In the genomic region with DNA sequence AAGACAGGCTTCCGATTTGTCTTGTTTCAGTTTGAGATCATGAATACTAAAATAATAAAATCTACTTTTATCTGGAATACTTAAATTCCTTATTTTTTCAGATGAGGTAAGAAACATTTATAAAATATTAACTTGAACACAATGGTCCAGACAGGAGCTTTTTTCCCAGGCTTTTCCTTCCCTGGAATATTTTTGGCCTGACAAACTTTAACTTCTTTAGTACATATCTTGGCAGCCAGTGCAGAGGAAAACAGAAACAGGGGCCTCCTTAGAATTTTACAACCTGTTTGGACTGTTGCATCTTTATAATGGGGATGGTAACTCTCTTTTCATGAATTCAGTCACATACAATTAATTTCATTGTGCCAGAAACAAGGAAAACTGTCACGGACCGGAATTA, we compare ENCODE assay signal across 25 cellular contexts. TPM values are rescaled to one million over a fixed set of nuclear protein-coding genes. Genes with fewer than 3 reads are reported as not detected.
DNase-seq lines count a peak whose midpoint lies in the region; ATAC-seq and TF ChIP-seq lines count a peak whose summit lies in the region.
"Had no signal": no experiment of that assay in that cellular context is flagged by ENCODE, and none has a peak within 500 bp of the region (broad histone marks: within the 10 kb centered on the region; RNA-seq: fewer than 3 reads in every experiment).

No MANE protein-coding gene starts in this region.

- no peak overlapping the region for H3K4me2 ChIP-seq in IMR-90 (ENCODE audit: low read depth, low read length)

- H3K4me3 ChIP-seq in AG10803 (ENCODE audit: low read length) (no peak overlapping the region), IMR-90 (ENCODE audit: insufficient read depth, low read depth, low read length) (no peak overlapping the region), esophagus muscularis mucosa (no peak overlapping the region)
- H3K4me3 ChIP-seq: dorsolateral prefrontal cortex had no signal

- H3K14ac ChIP-seq in IMR-90 (replicated peaks; ENCODE audit: low read depth, low read length), result no peak overlapping the region

- H3K18ac ChIP-seq in IMR-90 (ENCODE audit: low read depth, low read length), result no peak overlapping the region

- no peak for TF ChIP-seq EP300 in esophagus muscularis mucosa (IDR thresholded peaks at IDR 0.05)

- DNase-seq in AG10803 (ENCODE audit: low read depth) (peak; percentile 36), IMR-90 (no peak), esophagus muscularis mucosa (ENCODE audit: extremely low spot score) (no peak), renal cortical epithelial cell (ENCODE audit: low read depth) (peak; percentile 84), CD1c-positive myeloid dendritic cell (ENCODE audit: extremely low spot score) (no peak), 8988T (no peak), GM10248 (ENCODE audit: extremely low spot score) (no peak)
- DNase-seq: activated CD4-positive, alpha-beta T cell treated with anti-CD3 and anti-CD28 coated beads for 36 hours; activated CD8-positive, alpha-beta memory T cell treated with anti-CD3 and anti-CD28 coated beads for 24 hours; activated gamma-delta T cell treated with Interleukin-2 at 50 U/mL for 16 hours; activated naive CD8-positive, alpha-beta T cell treated with anti-CD3 and anti-CD28 coated beads, Interleukin-2, amount 50 U/mL, for 24 hours; activated T-cell treated with anti-CD3 and anti-CD28 coated beads, Interleukin-2, amount 50 U/mL, for 1 hour; dorsolateral prefrontal cortex; EL; left colon; mesendoderm; NCI-H1436; NCI-H2107; NCI-H446; NCI-H82; stimulated activated CD4-positive, alpha-beta T cell treated with anti-CD3 and anti-CD28 coated beads, Interleukin-12 subunit alpha, Interleukin-12 subunit beta, amount 100 ng/mL, for 4 hours; stimulated activated CD4-positive, alpha-beta T cell treated with anti-CD3 and anti-CD28 coated beads, Interleukin-4, amount 100 ng/mL, for 1 hour; T-helper 2 cell had no signal

- no peak overlapping the region for H3K56ac ChIP-seq in IMR-90 (ENCODE audit: extremely low read depth, insufficient read depth, low read length)

- H3K27ac ChIP-seq in IMR-90 (ENCODE audit: insufficient read depth, low read length) (no peak overlapping the region), esophagus muscularis mucosa (replicated peaks in 1 of 4) (peak overlapping the region in 3 of 4 donors; percentile 17 to 67 (median 64))
- H3K27ac ChIP-seq: dorsolateral prefrontal cortex had no signal

- H2AK9ac ChIP-seq in IMR-90 (replicated peaks; ENCODE audit: low read depth, low read length, poor library complexity), result no peak overlapping the region

- H3K4me1 ChIP-seq in IMR-90 (ENCODE audit: control insufficient read depth, insufficient read depth, low read length) (peaks cover 10% of the 10 kb centered on the region), esophagus muscularis mucosa (peaks cover 59 to 89% (median 74%) of the 10 kb centered on the region in 4 donors)

- H4K5ac ChIP-seq in IMR-90 (ENCODE audit: low read depth, low read length), result no peak overlapping the region

- no peak overlapping the region for H2BK20ac ChIP-seq in IMR-90 (ENCODE audit: low read depth, low read length)

- peaks cover 13% of the 10 kb centered on the region; the same call in 1 of the 2 replicates for H4K20me1 ChIP-seq in IMR-90 (ENCODE audit: insufficient read depth, low read length)

- peaks cover 14% of the 10 kb centered on the region for H3K9me1 ChIP-seq in IMR-90 (ENCODE audit: insufficient read depth, low read length)

- no peak overlapping the region for H3K9ac ChIP-seq in IMR-90 (ENCODE audit: low read depth, low read length)

- TF ChIP-seq CTCF in AG10803 (conservative IDR thresholded peaks at IDR 0.05; ENCODE audit: low read length) (no peak), IMR-90 (conservative IDR thresholded peaks at IDR 0.05; ENCODE audit: low read depth, low read length) (no peak), esophagus muscularis mucosa (IDR thresholded peaks at IDR 0.05) (no peak), GM10248 (IDR thresholded peaks at IDR 0.05; ENCODE audit: control extremely low read depth, extremely low read depth, low read depth, missing control alignments) (no peak)

- peak overlapping the region; percentile 90 for H2BK5ac ChIP-seq in IMR-90 (ENCODE audit: low read depth, low read length, poor library complexity, severe bottlenecking)

- no TSS peak for BruUV-seq in IMR-90 (replicated peaks; lab: Mats Ljungman, UMichigan)

- TF ChIP-seq POLR2A in IMR-90 (IDR thresholded peaks at IDR 0.05; ENCODE audit: low read depth, low read length) (no peak), esophagus muscularis mucosa (IDR thresholded peaks at IDR 0.05; ENCODE audit: low read depth) (no peak)

- ATAC-seq in IMR-90 (ENCODE audit: low read depth), result no peak
- no peak for ATAC-seq in GM19035 (IDR thresholded peaks at IDR 0.05; ENCODE audit: unreplicated experiment)
- ATAC-seq: activated CD4-positive, alpha-beta T cell treated with anti-CD3 and anti-CD28 coated beads for 36 hours; activated naive CD8-positive, alpha-beta T cell treated with anti-CD3 and anti-CD28 coated beads, Interleukin-2, amount 50 U/mL, for 24 hours; left colon; SK-N-SH treated with all-trans-retinoic acid at 6 μM for 48 hours had no signal

- H2AFZ ChIP-seq in IMR-90 (replicated peaks; ENCODE audit: low read length, poor library complexity), result no peak overlapping the region

- H3K4ac ChIP-seq in IMR-90 (ENCODE audit: low read depth, low read length), result no peak overlapping the region

- H3K27me3 ChIP-seq in IMR-90 (ENCODE audit: control insufficient read depth, insufficient read depth, low read length) (no peaks in the 10 kb centered on the region), esophagus muscularis mucosa (no peaks in the 10 kb centered on the region)

- in situ Hi-C loops in IMR-90 (cut with MboI; ENCODE audit: low sequenced_read_pairs), result no loop called here

- H2AK5ac ChIP-seq in IMR-90 (ENCODE audit: low read depth, low read length), result 0 out of 2 replicates have a peak overlapping the region, but pooled peaks have one; percentile 5

- H3K9me3 ChIP-seq in IMR-90 (ENCODE audit: control insufficient read depth, insufficient read depth, low read length) (no peaks in the 10 kb centered on the region), esophagus muscularis mucosa (no peaks in the 10 kb centered on the region)

- no peak overlapping the region for H2BK15ac ChIP-seq in IMR-90 (ENCODE audit: low read depth, low read length)

- H3K79me1 ChIP-seq in IMR-90 (ENCODE audit: low read depth in 1 of 2, low read length in 2 of 2), result peaks cover 37 to 75% of the 10 kb centered on the region in 2 experiments

- H3K36me3 ChIP-seq in IMR-90 (ENCODE audit: control insufficient read depth, insufficient read depth, low read length) (0 out of 2 replicates have a peak, but pooled peaks cover 3% of the 10 kb centered on the region), esophagus muscularis mucosa (peaks cover 0 to 10% (median 0%) of the 10 kb centered on the region in 4 donors)

- no peak overlapping the region for H4K8ac ChIP-seq in IMR-90 (ENCODE audit: low read depth in 2 of 2, low read length in 2 of 2)

- intact Hi-C loops in IMR-90 (cut with micrococcal nuclease), result no loop called here
- intact Hi-C loops in esophagus muscularis mucosa (cut with DNase I), result no loop called here

- no peak overlapping the region for H4K91ac ChIP-seq in IMR-90 (ENCODE audit: insufficient read depth, low read depth, low read length)

- CTCF ChIA-PET in IMR-90 (lab: Yijun Ruan, JAX) (no interaction called here), GM10248 (lab: Yijun Ruan, JAX) (no interaction called here)

- no peak overlapping the region for H3K23ac ChIP-seq in IMR-90 (ENCODE audit: low read depth, low read length)

- POLR2A ChIA-PET in IMR-90 (lab: Charles Lee; ENCODE audit: unreplicated experiment), result no interaction called here
- POLR2A ChIA-PET in GM10248 (lab: Yijun Ruan, JAX), result no interaction called here

- no peak overlapping the region for H2BK120ac ChIP-seq in IMR-90 (ENCODE audit: low read depth, low read length)

- WGBS in IMR-90 (ENCODE audit: extremely low coverage in 2 of 2, insufficient read length in 1 of 2), 2 experiments, result no CpG with 5 or more reads among the region's 3 CpGs
- 74% methylated on average over 3 of the region's 3 CpGs for WGBS in esophagus muscularis mucosa

- TF ChIP-seq RAD21 in IMR-90 (IDR thresholded peaks at IDR 0.05; ENCODE audit: low read length), result no peak

- dilution Hi-C loops in IMR-90 (cut with HindIII; ENCODE audit: low sequenced_read_pairs, unreplicated experiment), result no loop called here

TF ChIP-seq in IMR-90, 13 proteins besides CTCF, POLR2A, EP300 and RAD21 (continues in another document):
- TF ChIP-seq MAFK (IDR thresholded peaks at IDR 0.05; ENCODE audit: low read depth, low read length), result no peak
- TF ChIP-seq, protein P1, sequence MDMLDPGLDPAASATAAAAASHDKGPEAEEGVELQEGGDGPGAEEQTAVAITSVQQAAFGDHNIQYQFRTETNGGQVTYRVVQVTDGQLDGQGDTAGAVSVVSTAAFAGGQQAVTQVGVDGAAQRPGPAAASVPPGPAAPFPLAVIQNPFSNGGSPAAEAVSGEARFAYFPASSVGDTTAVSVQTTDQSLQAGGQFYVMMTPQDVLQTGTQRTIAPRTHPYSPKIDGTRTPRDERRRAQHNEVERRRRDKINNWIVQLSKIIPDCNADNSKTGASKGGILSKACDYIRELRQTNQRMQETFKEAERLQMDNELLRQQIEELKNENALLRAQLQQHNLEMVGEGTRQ (IDR thresholded peaks at IDR 0.05; ENCODE audit: low read depth, low read length), result no peak
- TF ChIP-seq MAZ (IDR thresholded peaks at IDR 0.05; ENCODE audit: borderline replicate concordance, low read depth, low read length), result no peak
- no peak for TF ChIP-seq CHD1 (IDR thresholded peaks at IDR 0.05; ENCODE audit: low read depth, low read length)
- no peak for TF ChIP-seq BHLHE40 (IDR thresholded peaks at IDR 0.05; ENCODE audit: low read depth, low read length)
- TF ChIP-seq RCOR1 (IDR thresholded peaks at IDR 0.05; ENCODE audit: insufficient replicate concordance, low read length), result no peak
- TF ChIP-seq, protein P2, sequence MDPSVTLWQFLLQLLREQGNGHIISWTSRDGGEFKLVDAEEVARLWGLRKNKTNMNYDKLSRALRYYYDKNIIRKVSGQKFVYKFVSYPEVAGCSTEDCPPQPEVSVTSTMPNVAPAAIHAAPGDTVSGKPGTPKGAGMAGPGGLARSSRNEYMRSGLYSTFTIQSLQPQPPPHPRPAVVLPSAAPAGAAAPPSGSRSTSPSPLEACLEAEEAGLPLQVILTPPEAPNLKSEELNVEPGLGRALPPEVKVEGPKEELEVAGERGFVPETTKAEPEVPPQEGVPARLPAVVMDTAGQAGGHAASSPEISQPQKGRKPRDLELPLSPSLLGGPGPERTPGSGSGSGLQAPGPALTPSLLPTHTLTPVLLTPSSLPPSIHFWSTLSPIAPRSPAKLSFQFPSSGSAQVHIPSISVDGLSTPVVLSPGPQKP (IDR thresholded peaks at IDR 0.05; ENCODE audit: borderline replicate concordance, low read depth, low read length), result no peak
- TF ChIP-seq MXI1 (IDR thresholded peaks at IDR 0.05; ENCODE audit: borderline replicate concordance, low read depth, low read length), result no peak

RNA-seq across cellular contexts. Expression of gene NRP1, which starts 41.4 kb away (rescaled TPM):
- total RNA-seq in IMR-90 (2012; rRNA removed), result 191 and 227 TPM in 2 replicates
- polyA plus RNA-seq in IMR-90 (2012; rRNA removed), result 87.5 and 108 TPM in 2 replicates
- polyA plus RNA-seq in IMR-90 (2012; cell fraction: cytosol; rRNA removed), result 35.8 and 44.6 TPM in 2 replicates
- polyA plus RNA-seq in IMR-90 (2012; cell fraction: nucleus; rRNA removed; ENCODE audit: low replicate concordance), result 31.3 and 126 TPM in 2 replicates
- total RNA-seq in esophagus muscularis mucosa, result 10 to 100 TPM; 36.5 to 64.4 (median 54.1) TPM
- 52.3 and 281 TPM in 2 replicates for total RNA-seq in renal cortical epithelial cell

Comparison
In these comparisons a context has a peak if more than half of its experiments do, and no peak if none do; other contexts are left out.
1. DNase-seq: peak in AG10803 (single experiment) and renal cortical epithelial cell (single experiment); none in IMR-90 (single experiment), esophagus muscularis mucosa (single experiment), CD1c-positive myeloid dendritic cell (single experiment), 8988T (single experiment) and GM10248 (single experiment).